In genomic region chr6:18579869-18580268, GRCh38 we compare ENCODE assay signal across 15 cellular contexts.
DNase-seq lines count a peak whose midpoint lies in the region; ATAC-seq and TF ChIP-seq lines count a peak whose summit lies in the region.
"Had no signal": no experiment of that assay in that cellular context is flagged by ENCODE, and none has a peak within 500 bp of the region (broad histone marks: within the 10 kb centered on the region; RNA-seq: fewer than 3 reads in every experiment).

No MANE protein-coding gene starts in this region.

- DNase-seq in SK-N-MC (ENCODE audit: low read depth, low spot score) (no peak), amniotic epithelial cell (ENCODE audit: low read depth) (peak; percentile 3), fibroblast of villous mesenchyme (ENCODE audit: low read depth) (peak; percentile 44), AG08395 (ENCODE audit: low spot score) (no peak), putamen (ENCODE audit: low spot score) (no peak)
- DNase-seq: Calu3; CD8-positive, alpha-beta T cell; DMS79 treated with DMSO at 0.1 percent for 48 hours; GF-D8; GM23248 had no signal

- no peak for TF ChIP-seq CTCF in fibroblast of villous mesenchyme (IDR thresholded peaks at IDR 0.05; ENCODE audit: insufficient read depth, low read depth, low read length)

- H3K4me3 ChIP-seq in SK-N-MC (no peak overlapping the region), fibroblast of villous mesenchyme (ENCODE audit: low read depth, low read length) (no peak overlapping the region)
- H3K4me3 ChIP-seq: BLaER1 treated with 17β-estradiol and CSF1 and Interleukin-3, amounts not matched to agents 10 nM and 100 nM; GM23248; HAP-1 had no signal

- H3K36me3 ChIP-seq in SK-N-MC (ENCODE audit: insufficient read depth, low read length) = no peaks in the 10 kb centered on the region
- H3K36me3 ChIP-seq: BLaER1 treated with 17β-estradiol and CSF1 and Interleukin-3, amounts not matched to agents 10 nM and 100 nM; HAP-1 had no signal

- no peaks in the 10 kb centered on the region for H3K9me3 ChIP-seq in SK-N-MC (ENCODE audit: low read depth, low read length)
- H3K9me3 ChIP-seq: BLaER1 treated with 17β-estradiol and CSF1 and Interleukin-3, amounts not matched to agents 10 nM and 100 nM; HAP-1 had no signal

- ATAC-seq in HG03521 (IDR thresholded peaks at IDR 0.05; ENCODE audit: unreplicated experiment) = no peak
- ATAC-seq in GM18907 (IDR thresholded peaks at IDR 0.05; ENCODE audit: unreplicated experiment) = no peak
- ATAC-seq: CD8-positive, alpha-beta T cell had no signal

- H3K9ac ChIP-seq in SK-N-MC (ENCODE audit: insufficient read length) = no peak overlapping the region
- H3K9ac ChIP-seq: BLaER1 treated with 17β-estradiol and CSF1 and Interleukin-3, amounts not matched to agents 10 nM and 100 nM; GM23248 had no signal

- H3K27ac ChIP-seq in SK-N-MC = peak overlapping the region; percentile 77
- H3K27ac ChIP-seq: BLaER1 treated with 17β-estradiol and CSF1 and Interleukin-3, amounts not matched to agents 10 nM and 100 nM; GM23248; HL-60 had no signal

Comparison
In these comparisons a context has a peak if more than half of its experiments do, and no peak if none do; other contexts are left out.
1. DNase-seq: peak in amniotic epithelial cell (single experiment) and fibroblast of villous mesenchyme (single experiment); none in SK-N-MC (single experiment), AG08395 (single experiment) and putamen (single experiment).